Comparison of ENCODE assay signal across 8 cellular contexts in the genomic region with DNA sequence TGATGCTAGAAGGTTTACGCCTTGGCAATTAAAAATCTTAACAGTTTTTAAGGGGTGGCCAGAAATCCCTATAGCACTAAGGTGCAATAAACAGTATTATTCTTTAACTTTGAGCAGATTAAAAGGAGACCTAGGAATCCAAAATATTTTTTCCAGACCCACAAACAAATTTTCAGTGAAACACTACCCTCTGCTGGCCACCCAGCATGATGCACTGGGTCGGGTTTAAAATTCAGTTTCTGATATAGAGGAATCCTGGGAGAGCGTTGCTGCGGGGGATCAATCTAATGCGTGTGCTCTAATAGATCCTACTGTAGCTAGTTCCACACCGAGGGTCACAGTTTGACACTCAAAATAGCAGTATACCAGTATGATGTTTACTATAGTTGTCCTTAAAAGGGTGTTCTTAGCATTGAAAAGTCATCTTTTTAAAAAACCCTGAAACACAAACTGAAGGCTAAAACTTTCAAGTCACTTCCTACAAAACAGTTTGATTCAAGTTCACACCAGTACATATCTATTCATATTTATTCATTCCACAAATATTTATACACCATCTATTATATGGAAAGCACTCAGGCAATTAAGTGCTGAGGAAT. TPM values are rescaled to one million over a fixed set of nuclear protein-coding genes. Genes with fewer than 3 reads are reported as not detected.
DNase-seq lines count a peak whose midpoint lies in the region; ATAC-seq, FAIRE-seq and TF ChIP-seq lines count a peak whose summit lies in the region.

No MANE protein-coding gene starts in this region.

- no peak overlapping the region for H3K4me3 Mint-ChIP-seq in progenitor cell of endocrine pancreas (ENCODE audit: low read depth)

- no peaks in the 10 kb centered on the region for H3K9me3 Mint-ChIP-seq in progenitor cell of endocrine pancreas (ENCODE audit: low read depth)

- TF ChIP-seq RAD21 in A549 (conservative IDR thresholded peaks at IDR 0.05 in 1 of 2, IDR thresholded peaks at IDR 0.05 in 1 of 2): peak; percentile 82 to 86

- TF ChIP-seq EP300 in A549 (IDR thresholded peaks at IDR 0.05): no peak

- no peak overlapping the region for H2AFZ ChIP-seq in OCI-LY3 (ENCODE audit: low read depth, low read length)

- no peak overlapping the region for H3K4me3 ChIP-seq in A549
- no peak overlapping the region for H3K4me3 ChIP-seq in OCI-LY3 (ENCODE audit: low read length)
- no peak overlapping the region for H3K4me3 ChIP-seq in adipocyte (ENCODE audit: low read length)

- CTCF ChIA-PET in A549 (lab: Yijun Ruan, JAX): interaction anchor here (0.7 to 6.0 kb wide), 8 partner anchors 11 to 809 kb away, joined by 3 to 34 read pairs (median 6); a partner anchor contains a TSS

- no peak for FAIRE-seq in A549 (lab: Jason Lieb, UNC)

- H3K36me3 ChIP-seq in OCI-LY3 (replicated peaks; ENCODE audit: low read depth, low read length): peaks cover 37% of the 10 kb centered on the region
- no peaks in the 10 kb centered on the region for H3K36me3 ChIP-seq in adipocyte (ENCODE audit: control insufficient read depth, insufficient read depth, low read length, severe bottlenecking)

- no peak overlapping the region for H3K27ac Mint-ChIP-seq in progenitor cell of endocrine pancreas

- H3K27me3 ChIP-seq in OCI-LY3 (ENCODE audit: low read depth, low read length) (no peaks in the 10 kb centered on the region), adipocyte (replicated peaks; ENCODE audit: control insufficient read depth, insufficient read depth, low read length) (no peaks in the 10 kb centered on the region)

- peak; percentile 81 for TF ChIP-seq CTCF in A549 (IDR thresholded peaks at IDR 0.05)
- TF ChIP-seq CTCF in GM10266 (IDR thresholded peaks at IDR 0.05; ENCODE audit: control insufficient read depth, insufficient read depth, low read depth, missing control alignments): peak; percentile 75
- peak; percentile 92 for TF ChIP-seq CTCF in OCI-LY3 (IDR thresholded peaks at IDR 0.05; ENCODE audit: low read depth, low read length)
- peak; percentile 93 for TF ChIP-seq CTCF in progenitor cell of endocrine pancreas (IDR thresholded peaks at IDR 0.05; ENCODE audit: unreplicated experiment)

- H3K4me1 ChIP-seq in A549 (no peaks in the 10 kb centered on the region), OCI-LY3 (ENCODE audit: low read length) (peaks cover 8% of the 10 kb centered on the region), adipocyte (ENCODE audit: control insufficient read depth, insufficient read depth, low read length) (peaks cover 6% of the 10 kb centered on the region)

- DNase-seq in A549 (ENCODE audit: low read depth in 1 of 2, low spot score in 1 of 2) (peak; percentile 17 to 44), GM10266 (ENCODE audit: extremely low spot score) (peak; percentile 36), adipocyte (ENCODE audit: low read depth) (peak; percentile 81), Right ventricle myocardium superior (no peak), progenitor cell of endocrine pancreas (ENCODE audit: low spot score, unreplicated experiment) (peak; percentile 34), GM19238 (ENCODE audit: insufficient read length, low spot score) (no peak)

- H3K27ac ChIP-seq in A549 (no peak overlapping the region), OCI-LY3 (ENCODE audit: low read length) (no peak overlapping the region)

- H4K20me1 ChIP-seq in OCI-LY3 (ENCODE audit: insufficient read depth, low read length): 0 out of 2 replicates have a peak, but pooled peaks cover 5% of the 10 kb centered on the region

- WGBS in A549 (ENCODE audit: missing lambda C conversion rate): 32% methylated on average over 6 of the region's 6 CpGs

- H3K4me2 ChIP-seq in A549 (no peak overlapping the region), OCI-LY3 (ENCODE audit: low read length) (no peak overlapping the region)

- POLR2A ChIA-PET in A549 (lab: Yijun Ruan, JAX): no interaction called here

- no peak for TF ChIP-seq POLR2A in A549 (IDR thresholded peaks at IDR 0.05; ENCODE audit: low read length)

- no peak overlapping the region for H3K9ac ChIP-seq in OCI-LY3 (ENCODE audit: low read length)
- H3K9ac ChIP-seq in adipocyte (ENCODE audit: low read length): peak overlapping the region; percentile 21

- intact Hi-C loops in Right ventricle myocardium superior (cut with DNase I): loop anchor here (5.0 kb wide), 2 partner anchors 783 to 803 kb away; no protein-coding TSS in a partner anchor

- H3K36me3 Mint-ChIP-seq in progenitor cell of endocrine pancreas (ENCODE audit: insufficient read depth): peaks cover 6% of the 10 kb centered on the region

- peaks cover 15% of the 10 kb centered on the region for H3K79me2 ChIP-seq in OCI-LY3 (ENCODE audit: low read length)

- H3K9me3 ChIP-seq in A549 (no peaks in the 10 kb centered on the region), OCI-LY3 (ENCODE audit: insufficient read depth, low read length) (no peaks in the 10 kb centered on the region), adipocyte (ENCODE audit: control insufficient read depth, low read length) (no peaks in the 10 kb centered on the region)

- H3K27me3 Mint-ChIP-seq in progenitor cell of endocrine pancreas: no peaks in the 10 kb centered on the region

- ATAC-seq in A549 (peak; percentile 30 to 62; a peak in 3 of 6 replicates), HG03280 (IDR thresholded peaks at IDR 0.05; ENCODE audit: unreplicated experiment) (peak; percentile 51), Right ventricle myocardium superior (ENCODE audit: poor library complexity) (peak; percentile 71)

- peaks cover 12% of the 10 kb centered on the region for H3K4me1 Mint-ChIP-seq in progenitor cell of endocrine pancreas (ENCODE audit: low read depth)

TF ChIP-seq in A549, 52 proteins besides CTCF, POLR2A, EP300 and RAD21:
- no peak for TF ChIP-seq FOSL2 (IDR thresholded peaks at IDR 0.05)
- no peak for TF ChIP-seq FOSL2 (CRISPR knock-in tag; IDR thresholded peaks at IDR 0.05)
- peak; percentile 79 for TF ChIP-seq SMC3 (IDR thresholded peaks at IDR 0.05)
- no peak for TF ChIP-seq ZSCAN20 (CRISPR knock-in tag; IDR thresholded peaks at IDR 0.05)
- TF ChIP-seq, protein P1, sequence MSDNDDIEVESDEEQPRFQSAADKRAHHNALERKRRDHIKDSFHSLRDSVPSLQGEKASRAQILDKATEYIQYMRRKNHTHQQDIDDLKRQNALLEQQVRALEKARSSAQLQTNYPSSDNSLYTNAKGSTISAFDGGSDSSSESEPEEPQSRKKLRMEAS (IDR thresholded peaks at IDR 0.05): no peak

RNA-seq across cellular contexts. Expression of a gene that starts 10.2 kb away (rescaled TPM):
- polyA plus RNA-seq in A549 (2011; rRNA removed) (6.2 and 6.5 TPM in 2 replicates), A549 (2017; fragmentation: RNase III; extraction: RNeasy Plus Mini Kit Qiagen cat#74134 plus additional on column Dnase treatment) (4.0 to 4.9 TPM (median 4.4 TPM) in 3 replicates)
- 2.2 and 2.4 TPM in 2 replicates for polyA plus RNA-seq in A549 (2012; cell fraction: cytosol; rRNA removed)
- polyA plus RNA-seq in A549 (2012; cell fraction: nucleus; rRNA removed): 1.5 and 2.5 TPM in 2 replicates
- polyA minus RNA-seq in A549 (2011; rRNA and poly(A)+ RNA removed): 6.7 TPM in 2 replicates
- total RNA-seq in Right ventricle myocardium superior (2.7 TPM), progenitor cell of endocrine pancreas (15.5 and 18.6 TPM in 2 replicates)

RNA-seq across cellular contexts. Expression of a gene that starts 12.0 kb away (rescaled TPM):
- polyA plus RNA-seq in A549 (2011; rRNA removed) (5.9 and 7.0 TPM in 2 replicates), A549 (2017; fragmentation: RNase III; extraction: RNeasy Plus Mini Kit Qiagen cat#74134 plus additional on column Dnase treatment) (2.2 to 2.6 TPM (median 2.5 TPM) in 3 replicates)
- 0.67 and 0.79 TPM in 2 replicates for polyA plus RNA-seq in A549 (2012; cell fraction: cytosol; rRNA removed)
- polyA plus RNA-seq in A549 (2012; cell fraction: nucleus; rRNA removed): 1.3 and 2.4 TPM in 2 replicates
- polyA minus RNA-seq in A549 (2011; rRNA and poly(A)+ RNA removed): 6.7 and 8.4 TPM in 2 replicates
- total RNA-seq in Right ventricle myocardium superior (13.0 TPM), progenitor cell of endocrine pancreas (47.1 and 48.1 TPM in 2 replicates)

Comparison
In these comparisons a context has a peak if more than half of its experiments do, and no peak if none do; other contexts are left out.
1. DNase-seq: peak in A549 (2 of 2), GM10266 (single experiment), adipocyte (single experiment) and progenitor cell of endocrine pancreas (single experiment); none in Right ventricle myocardium superior (single experiment) and GM19238 (single experiment).
2. Peak in every context shown above with its lines, with median percentiles within 50 percentile points of each other: ATAC-seq and CTCF ChIP-seq.